8 cellular contexts compared by ENCODE assay signal in genomic region chr6:138654715-138655634, GRCh38.
DNase-seq lines count a peak whose midpoint lies in the region; ATAC-seq lines count a peak whose summit lies in the region.

No MANE protein-coding gene starts in this region.

- no peaks in the 10 kb centered on the region; the same call in 1 of the 2 replicates for H3K27me3 ChIP-seq in SJSA1 (replicated peaks)

- peaks cover 24% of the 10 kb centered on the region for H3K4me1 ChIP-seq in SJSA1 (replicated peaks)

- H3K36me3 ChIP-seq in SJSA1: no peaks in the 10 kb centered on the region

- DNase-seq in SJSA1 (ENCODE audit: low read depth in 1 of 2, low spot score in 2 of 2): peak in 1 of 2 experiments; percentile 65
- peak; percentile 70 for DNase-seq in iris pigment epithelial cell (ENCODE audit: low read depth)
- DNase-seq in NCI-H128 (lab: John Stamatoyannopoulos, UW; ENCODE audit: unreplicated experiment): no peak
- DNase-seq in nucleus accumbens (lab: John Stamatoyannopoulos, UW): no peak
- DNase-seq in NCI-H1930 (lab: John Stamatoyannopoulos, UW): no peak
- no peak for DNase-seq in NK-92 treated with Interleukin-12 subunit alpha and Interleukin-12 subunit beta, amount 100 ng/mL, for 24 hours (lab: John Stamatoyannopoulos, UW)

- no peak overlapping the region for H3K4me3 ChIP-seq in SJSA1

- peak; percentile 98 for ATAC-seq in GM18873 (IDR thresholded peaks at IDR 0.05; ENCODE audit: low FRiP score, unreplicated experiment)
- peak; percentile 99 for ATAC-seq in HG02759 (IDR thresholded peaks at IDR 0.05; ENCODE audit: unreplicated experiment)

- no peaks in the 10 kb centered on the region for H3K9me3 ChIP-seq in SJSA1 (replicated peaks)

- H3K27ac ChIP-seq in SJSA1: peak overlapping the region; percentile 64
